ENCODE assay signal across 9 cellular contexts in genomic region chr1:30907390-30907640, GRCh38. TPM values are rescaled to one million over a fixed set of nuclear protein-coding genes. Genes with fewer than 3 reads are reported as not detected.
A peak's percentile ranks its signal among the peaks of the same experiment; 100 is the strongest.
DNase-seq lines count a peak whose midpoint lies in the region; ATAC-seq, FAIRE-seq and TF ChIP-seq lines count a peak whose summit lies in the region.
"Had no signal": no experiment of that assay in that cellular context is flagged by ENCODE, and none has a peak within 500 bp of the region (broad histone marks: within the 10 kb centered on the region; RNA-seq: fewer than 3 reads in every experiment).

No MANE protein-coding gene starts in this region.

- no peaks in the 10 kb centered on the region for H3K9me3 Mint-ChIP-seq in astrocyte (ENCODE audit: unreplicated experiment)
- no peaks in the 10 kb centered on the region for H3K9me3 Mint-ChIP-seq in stimulated activated memory B cell treated with anti-CD40 and anti-IgM and Interleukin-4, amounts not matched to agents 10 μg/mL and 1 μg/mL and 100 μg/mL, for 72 hours

- intact Hi-C loops in kidney (cut with DNase I): no loop called here

- H3K79me2 ChIP-seq in astrocyte (ENCODE audit: insufficient read depth, low read length): peaks cover 54% of the 10 kb centered on the region

- TF ChIP-seq CTCF in astrocyte (IDR thresholded peaks at IDR 0.05; ENCODE audit: insufficient read depth, low read depth, low read length): no peak
- no peak for TF ChIP-seq CTCF in kidney (IDR thresholded peaks at IDR 0.05; ENCODE audit: borderline replicate concordance, extremely low read depth, insufficient read depth)

- peak overlapping the region; percentile 94 for H3K4me3 Mint-ChIP-seq in astrocyte (ENCODE audit: unreplicated experiment)
- peak overlapping the region; percentile 70 for H3K4me3 Mint-ChIP-seq in stimulated activated memory B cell treated with anti-CD40 and anti-IgM and Interleukin-4, amounts not matched to agents 10 μg/mL and 1 μg/mL and 100 μg/mL, for 72 hours

- no peaks in the 10 kb centered on the region for H3K36me3 ChIP-seq in HUES6 (ENCODE audit: control insufficient read depth, insufficient read depth, low read length)
- H3K36me3 ChIP-seq in astrocyte (ENCODE audit: insufficient read depth, low read length): no peaks in the 10 kb centered on the region
- H3K36me3 ChIP-seq in kidney (ENCODE audit: control insufficient read depth in 1 of 2, insufficient read depth in 2 of 2, low read length in 2 of 2): no peaks in the 10 kb centered on the region

- H3K27me3 ChIP-seq in HUES6 (ENCODE audit: control insufficient read depth, insufficient read depth, low read length) (peaks cover 21% of the 10 kb centered on the region), astrocyte (ENCODE audit: insufficient read depth, low read length) (no peaks in the 10 kb centered on the region)

- peaks cover 2% of the 10 kb centered on the region for H3K27me3 Mint-ChIP-seq in astrocyte (ENCODE audit: low read depth, unreplicated experiment)
- peaks cover 80% of the 10 kb centered on the region for H3K27me3 Mint-ChIP-seq in stimulated activated memory B cell treated with anti-CD40 and anti-IgM and Interleukin-4, amounts not matched to agents 10 μg/mL and 1 μg/mL and 100 μg/mL, for 72 hours

- H3K27ac Mint-ChIP-seq in astrocyte (ENCODE audit: unreplicated experiment): peak overlapping the region; percentile 82
- no peak overlapping the region for H3K27ac Mint-ChIP-seq in stimulated activated memory B cell treated with anti-CD40 and anti-IgM and Interleukin-4, amounts not matched to agents 10 μg/mL and 1 μg/mL and 100 μg/mL, for 72 hours

- H3K36me3 Mint-ChIP-seq in astrocyte (ENCODE audit: low read depth, unreplicated experiment): no peaks in the 10 kb centered on the region
- H3K36me3 Mint-ChIP-seq in stimulated activated memory B cell treated with anti-CD40 and anti-IgM and Interleukin-4, amounts not matched to agents 10 μg/mL and 1 μg/mL and 100 μg/mL, for 72 hours: no peaks in the 10 kb centered on the region

- H3K27ac ChIP-seq in HUES6 (ENCODE audit: low read depth, low read length) (no peak overlapping the region), astrocyte (ENCODE audit: low read depth, low read length) (no peak overlapping the region), kidney (ENCODE audit: low read depth in 2 of 2, low read length in 2 of 2) (no peak overlapping the region)

- H3K4me2 ChIP-seq in astrocyte (ENCODE audit: low read length): peak overlapping the region; percentile 93

- FAIRE-seq in astrocyte (lab: Jason Lieb, UNC) (no peak), kidney (lab: Jason Lieb, UNC) (no peak), RCC 7860 (lab: Jason Lieb, UNC) (no peak)
- FAIRE-seq: GM18507 had no signal

- H3K9ac ChIP-seq in HUES6 (ENCODE audit: low read length): peak overlapping the region; percentile 39
- H3K9ac ChIP-seq in astrocyte (ENCODE audit: low read length): peak overlapping the region; percentile 74
- peak overlapping the region in 1 of 2 donors; percentile 46 for H3K9ac ChIP-seq in kidney (ENCODE audit: low read length in 2 of 2)

- no peak for ATAC-seq in stimulated activated memory B cell treated with anti-CD40 and anti-IgM and Interleukin-4, amounts not matched to agents 10 μg/mL and 1 μg/mL and 100 μg/mL, for 72 hours
- ATAC-seq in GM21737 (IDR thresholded peaks at IDR 0.05; ENCODE audit: unreplicated experiment) (no peak), GM18858 (IDR thresholded peaks at IDR 0.05; ENCODE audit: unreplicated experiment) (no peak)

- no peak for DNase-seq in astrocyte (ENCODE audit: low read depth)
- DNase-seq in kidney: peak; percentile 67
- DNase-seq in RCC 7860 (ENCODE audit: low spot score): no peak
- DNase-seq: NK-92 treated with Interleukin-12 subunit alpha and Interleukin-12 subunit beta, amount 100 ng/mL, for 24 hours had no signal

- no peaks in the 10 kb centered on the region for H3K9me3 ChIP-seq in HUES6 (ENCODE audit: control insufficient read depth, insufficient read depth, low read depth, low read length)
- no peaks in the 10 kb centered on the region for H3K9me3 ChIP-seq in astrocyte (ENCODE audit: insufficient read depth, low read depth, low read length)
- no peaks in the 10 kb centered on the region for H3K9me3 ChIP-seq in kidney (ENCODE audit: control insufficient read depth in 1 of 2, low read length in 2 of 2)

- H3K4me3 ChIP-seq in HUES6 (ENCODE audit: low read depth, low read length): peak overlapping the region; percentile 69
- H3K4me3 ChIP-seq in astrocyte (ENCODE audit: insufficient read depth, low read depth, low read length): peak overlapping the region; percentile 68
- peak overlapping the region in 1 of 2 donors; percentile 44 for H3K4me3 ChIP-seq in kidney (ENCODE audit: low read length in 2 of 2)

- peaks cover 48% of the 10 kb centered on the region for H4K20me1 ChIP-seq in astrocyte (ENCODE audit: insufficient read depth, low read length)

- no peak overlapping the region for H2AFZ ChIP-seq in astrocyte (ENCODE audit: low read depth, low read length)

- peaks cover 20% of the 10 kb centered on the region for H3K4me1 Mint-ChIP-seq in astrocyte (ENCODE audit: low read depth, unreplicated experiment)
- peaks cover 42% of the 10 kb centered on the region for H3K4me1 Mint-ChIP-seq in stimulated activated memory B cell treated with anti-CD40 and anti-IgM and Interleukin-4, amounts not matched to agents 10 μg/mL and 1 μg/mL and 100 μg/mL, for 72 hours

- H3K4me1 ChIP-seq in HUES6 (ENCODE audit: control insufficient read depth, insufficient read depth, low read length) (peaks cover 59% of the 10 kb centered on the region), astrocyte (ENCODE audit: insufficient read depth, low read length) (peaks cover 34% of the 10 kb centered on the region), kidney (ENCODE audit: control insufficient read depth in 1 of 2, insufficient read depth in 1 of 2, low read depth in 1 of 2, low read length in 2 of 2) (peaks cover 0 to 16% of the 10 kb centered on the region in 2 donors)

RNA-seq across cellular contexts. Expression of gene SDC3, which starts 1.2 kb away (rescaled TPM):
- 113 and 135 TPM in 2 replicates for total RNA-seq in astrocyte
- total RNA-seq in kidney: 58.7 TPM
- 11.0 TPM for polyA plus RNA-seq in kidney (ENCODE audit: insufficient read depth, low read depth, low replicate concordance)
